ENCODE assay signal across 8 cellular contexts in the genomic region with DNA sequence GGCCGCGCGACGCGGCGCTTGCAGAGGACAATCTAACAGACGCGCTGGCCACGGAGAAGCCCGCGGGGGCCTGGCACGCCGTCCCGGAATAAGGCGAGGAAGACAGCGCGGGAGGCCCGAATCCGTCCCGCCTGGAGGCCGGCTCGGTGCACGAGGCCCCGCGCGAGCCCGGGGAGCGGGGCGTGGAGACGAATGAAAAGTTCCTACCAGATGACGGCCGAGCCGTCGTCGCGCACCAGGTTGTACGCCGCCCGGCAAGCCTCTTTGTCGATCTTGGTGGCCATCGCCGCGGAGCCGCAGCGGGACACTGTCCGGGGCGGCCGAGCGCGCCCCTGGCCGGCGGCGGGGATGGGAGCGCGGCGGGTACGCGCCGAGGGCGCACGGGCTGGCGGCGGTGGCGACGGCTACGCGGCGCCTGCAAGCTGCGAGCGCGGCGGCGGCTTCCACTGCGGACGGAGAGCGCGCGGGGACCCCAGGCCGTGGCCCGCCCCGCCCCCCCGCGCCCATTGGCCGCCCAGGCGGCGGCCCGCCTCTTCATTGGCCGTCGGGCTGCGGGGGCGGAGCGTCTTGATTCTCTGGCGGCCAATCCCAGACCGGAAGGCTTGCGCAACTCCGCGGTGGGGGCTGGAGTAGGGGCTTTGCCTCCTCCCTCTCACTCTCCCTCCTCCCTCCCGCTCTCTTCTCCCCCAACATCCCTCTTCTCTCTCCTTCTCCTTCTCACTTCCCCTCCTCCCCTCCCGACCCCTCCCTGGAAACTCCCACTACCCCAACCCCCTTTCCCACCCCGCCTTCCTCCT. TPM values are rescaled to one million over a fixed set of nuclear protein-coding genes. Genes with fewer than 3 reads are reported as not detected.
DNase-seq lines count a peak whose midpoint lies in the region; ATAC-seq and TF ChIP-seq lines count a peak whose summit lies in the region.

A gene with protein sequence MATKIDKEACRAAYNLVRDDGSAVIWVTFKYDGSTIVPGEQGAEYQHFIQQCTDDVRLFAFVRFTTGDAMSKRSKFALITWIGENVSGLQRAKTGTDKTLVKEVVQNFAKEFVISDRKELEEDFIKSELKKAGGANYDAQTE (minus strand): TSS at position 448 of the 797 bp plus-strand sequence. CDS start 164 bp downstream, at position 284.

- intact Hi-C loops in spleen (cut with DNase I; ENCODE audit: low total_unique reads): loop anchor here (10.0 kb wide), 1 partner anchor 63 kb away; no protein-coding TSS in a partner anchor

- peaks cover 2% of the 10 kb centered on the region; the same call in 1 of the 2 replicates for H3K36me3 Mint-ChIP-seq in WTC11

- peaks cover 11% of the 10 kb centered on the region for H3K27me3 Mint-ChIP-seq in WTC11 (ENCODE audit: low read depth)

- H3K9me3 Mint-ChIP-seq in WTC11: no peaks in the 10 kb centered on the region

- no peaks in the 10 kb centered on the region for H3K9me3 ChIP-seq in spleen

- H3K4me1 Mint-ChIP-seq in WTC11: peaks cover 46% of the 10 kb centered on the region

- peak; percentile 90 for DNase-seq in AG04449 (ENCODE audit: low read depth, low spot score)
- DNase-seq in NCI-H226: peak; percentile 97
- peak; percentile 95 for DNase-seq in WTC11 (ENCODE audit: low spot score)
- peak; percentile 98 for DNase-seq in cardiac fibroblast (ENCODE audit: low read depth in 2 of 2)
- peak; percentile 91 for DNase-seq in inferior parietal cortex (ENCODE audit: extremely low spot score)
- peak; percentile 98 for DNase-seq in spleen

- CTCF ChIA-PET in AG04449 (lab: Yijun Ruan, JAX) (interaction anchor here (2.0 to 18.6 kb wide), 5 partner anchors 12 to 110 kb away, joined by 5 to 446 read pairs (median 12); a partner anchor contains a TSS), WTC11 (lab: Charles Lee) (interaction anchor here (1.0 to 3.1 kb wide), 7 partner anchors 45 to 120 kb away, joined by 4 to 20 read pairs (median 5); no protein-coding TSS in a partner anchor)

- peak within 1 kb of the TSS; percentile 87 to 95 (median 91) for H3K27ac ChIP-seq in spleen

- peak; percentile 83 for ATAC-seq in GM18907 (IDR thresholded peaks at IDR 0.05; ENCODE audit: unreplicated experiment)
- ATAC-seq in HG03159 (IDR thresholded peaks at IDR 0.05; ENCODE audit: unreplicated experiment): peak; percentile 75
- ATAC-seq in WTC11: peak; percentile 67

- TF ChIP-seq CTCF in AG04449 (IDR thresholded peaks at IDR 0.05; ENCODE audit: insufficient read depth, low read length, missing control alignments) (no peak), WTC11 (IDR thresholded peaks at IDR 0.05) (no peak), cardiac fibroblast (IDR thresholded peaks at IDR 0.05; ENCODE audit: low read depth, low read length) (no peak), spleen (IDR thresholded peaks at IDR 0.05 in 8 of 11, conservative IDR thresholded peaks at IDR 0.05 in 3 of 11) (no peak)

- 0 to 2% (median 1%) methylated on average over 15 to 99 of the region's 100 CpGs for WGBS in spleen, 5 donors

- H3K4me3 ChIP-seq in AG04449 (ENCODE audit: low read depth, low read length) (peak within 1 kb of the TSS; percentile 65), cardiac fibroblast (replicated peaks in 1 of 2; ENCODE audit: low read depth in 2 of 2, low read length in 2 of 2) (peak within 1 kb of the TSS; percentile 68 to 83), spleen (peak within 1 kb of the TSS; percentile 74 to 100 (median 96))

- H3K4me1 ChIP-seq in spleen: peaks cover 25 to 93% (median 59%) of the 10 kb centered on the region in 6 donors

- peak within 1 kb of the TSS; percentile 96 for H3K4me3 Mint-ChIP-seq in WTC11

- TF ChIP-seq POLR2A in spleen (IDR thresholded peaks at IDR 0.05): peak in 2 of 3 donors; percentile 79 to 82

- POLR2A ChIA-PET in AG04449 (lab: Yijun Ruan, JAX): interaction anchor here (0.6 to 6.2 kb wide), 12 partner anchors 13 to 113 kb away, joined by 3 to 61 read pairs (median 4); a partner anchor contains a TSS
- POLR2A ChIA-PET in WTC11 (lab: Charles Lee): interaction anchor here (0.9 to 1.6 kb wide), 5 partner anchors 20 to 98 kb away, joined by 3 to 8 read pairs (median 3); no protein-coding TSS in a partner anchor

- no peaks in the 10 kb centered on the region for H3K27me3 ChIP-seq in spleen (replicated peaks in 1 of 7)

- peaks cover 0 to 36% (median 5%) of the 10 kb centered on the region in 6 donors for H3K36me3 ChIP-seq in spleen

- peak within 1 kb of the TSS; percentile 77 for H3K27ac Mint-ChIP-seq in WTC11

TF ChIP-seq in WTC11, 78 proteins besides CTCF, POLR2A, EP300 and RAD21 (continues in another document):
- TF ChIP-seq NR2C2 (CRISPR knock-in tag; IDR thresholded peaks at IDR 0.05) (no peak), TEAD4 (CRISPR knock-in tag; IDR thresholded peaks at IDR 0.05) (no peak), ZNF671 (CRISPR knock-in tag; IDR thresholded peaks at IDR 0.05) (no peak), CBFB (CRISPR knock-in tag; IDR thresholded peaks at IDR 0.05; ENCODE audit: low read depth) (no peak), MYBL2 (CRISPR knock-in tag; IDR thresholded peaks at IDR 0.05) (no peak), ETV6 (CRISPR knock-in tag; IDR thresholded peaks at IDR 0.05) (no peak), SMAD3 (CRISPR knock-in tag; IDR thresholded peaks at IDR 0.05; ENCODE audit: borderline replicate concordance) (no peak), KAT7 (CRISPR knock-in tag; IDR thresholded peaks at IDR 0.05; ENCODE audit: borderline replicate concordance) (peak; percentile 93; the same call in 1 of the 2 replicates), FOXK1 (CRISPR knock-in tag; IDR thresholded peaks at IDR 0.05) (no peak), ZNF423 (CRISPR knock-in tag; IDR thresholded peaks at IDR 0.05) (peak; percentile 42; the same call in 1 of the 2 replicates), ZNF232 (CRISPR knock-in tag; IDR thresholded peaks at IDR 0.05) (no peak)
- TF ChIP-seq, protein P1, sequence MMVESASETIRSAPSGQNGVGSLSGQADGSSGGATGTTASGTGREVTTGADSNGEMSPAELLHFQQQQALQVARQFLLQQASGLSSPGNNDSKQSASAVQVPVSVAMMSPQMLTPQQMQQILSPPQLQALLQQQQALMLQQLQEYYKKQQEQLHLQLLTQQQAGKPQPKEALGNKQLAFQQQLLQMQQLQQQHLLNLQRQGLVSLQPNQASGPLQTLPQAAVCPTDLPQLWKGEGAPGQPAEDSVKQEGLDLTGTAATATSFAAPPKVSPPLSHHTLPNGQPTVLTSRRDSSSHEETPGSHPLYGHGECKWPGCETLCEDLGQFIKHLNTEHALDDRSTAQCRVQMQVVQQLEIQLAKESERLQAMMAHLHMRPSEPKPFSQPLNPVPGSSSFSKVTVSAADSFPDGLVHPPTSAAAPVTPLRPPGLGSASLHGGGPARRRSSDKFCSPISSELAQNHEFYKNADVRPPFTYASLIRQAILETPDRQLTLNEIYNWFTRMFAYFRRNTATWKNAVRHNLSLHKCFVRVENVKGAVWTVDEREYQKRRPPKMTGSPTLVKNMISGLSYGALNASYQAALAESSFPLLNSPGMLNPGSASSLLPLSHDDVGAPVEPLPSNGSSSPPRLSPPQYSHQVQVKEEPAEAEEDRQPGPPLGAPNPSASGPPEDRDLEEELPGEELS (CRISPR knock-in tag; IDR thresholded peaks at IDR 0.05): no peak
- TF ChIP-seq, protein P2, sequence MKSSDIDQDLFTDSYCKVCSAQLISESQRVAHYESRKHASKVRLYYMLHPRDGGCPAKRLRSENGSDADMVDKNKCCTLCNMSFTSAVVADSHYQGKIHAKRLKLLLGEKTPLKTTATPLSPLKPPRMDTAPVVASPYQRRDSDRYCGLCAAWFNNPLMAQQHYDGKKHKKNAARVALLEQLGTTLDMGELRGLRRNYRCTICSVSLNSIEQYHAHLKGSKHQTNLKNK (CRISPR knock-in tag; IDR thresholded peaks at IDR 0.05): no peak
- TF ChIP-seq, protein P3, sequence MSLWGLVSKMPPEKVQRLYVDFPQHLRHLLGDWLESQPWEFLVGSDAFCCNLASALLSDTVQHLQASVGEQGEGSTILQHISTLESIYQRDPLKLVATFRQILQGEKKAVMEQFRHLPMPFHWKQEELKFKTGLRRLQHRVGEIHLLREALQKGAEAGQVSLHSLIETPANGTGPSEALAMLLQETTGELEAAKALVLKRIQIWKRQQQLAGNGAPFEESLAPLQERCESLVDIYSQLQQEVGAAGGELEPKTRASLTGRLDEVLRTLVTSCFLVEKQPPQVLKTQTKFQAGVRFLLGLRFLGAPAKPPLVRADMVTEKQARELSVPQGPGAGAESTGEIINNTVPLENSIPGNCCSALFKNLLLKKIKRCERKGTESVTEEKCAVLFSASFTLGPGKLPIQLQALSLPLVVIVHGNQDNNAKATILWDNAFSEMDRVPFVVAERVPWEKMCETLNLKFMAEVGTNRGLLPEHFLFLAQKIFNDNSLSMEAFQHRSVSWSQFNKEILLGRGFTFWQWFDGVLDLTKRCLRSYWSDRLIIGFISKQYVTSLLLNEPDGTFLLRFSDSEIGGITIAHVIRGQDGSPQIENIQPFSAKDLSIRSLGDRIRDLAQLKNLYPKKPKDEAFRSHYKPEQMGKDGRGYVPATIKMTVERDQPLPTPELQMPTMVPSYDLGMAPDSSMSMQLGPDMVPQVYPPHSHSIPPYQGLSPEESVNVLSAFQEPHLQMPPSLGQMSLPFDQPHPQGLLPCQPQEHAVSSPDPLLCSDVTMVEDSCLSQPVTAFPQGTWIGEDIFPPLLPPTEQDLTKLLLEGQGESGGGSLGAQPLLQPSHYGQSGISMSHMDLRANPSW (CRISPR knock-in tag; conservative IDR thresholded peaks at IDR 0.05; ENCODE audit: low read depth): no peak
- TF ChIP-seq, protein P4, sequence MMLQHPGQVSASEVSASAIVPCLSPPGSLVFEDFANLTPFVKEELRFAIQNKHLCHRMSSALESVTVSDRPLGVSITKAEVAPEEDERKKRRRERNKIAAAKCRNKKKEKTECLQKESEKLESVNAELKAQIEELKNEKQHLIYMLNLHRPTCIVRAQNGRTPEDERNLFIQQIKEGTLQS (CRISPR knock-in tag; conservative IDR thresholded peaks at IDR 0.05): no peak
- TF ChIP-seq, protein P5, sequence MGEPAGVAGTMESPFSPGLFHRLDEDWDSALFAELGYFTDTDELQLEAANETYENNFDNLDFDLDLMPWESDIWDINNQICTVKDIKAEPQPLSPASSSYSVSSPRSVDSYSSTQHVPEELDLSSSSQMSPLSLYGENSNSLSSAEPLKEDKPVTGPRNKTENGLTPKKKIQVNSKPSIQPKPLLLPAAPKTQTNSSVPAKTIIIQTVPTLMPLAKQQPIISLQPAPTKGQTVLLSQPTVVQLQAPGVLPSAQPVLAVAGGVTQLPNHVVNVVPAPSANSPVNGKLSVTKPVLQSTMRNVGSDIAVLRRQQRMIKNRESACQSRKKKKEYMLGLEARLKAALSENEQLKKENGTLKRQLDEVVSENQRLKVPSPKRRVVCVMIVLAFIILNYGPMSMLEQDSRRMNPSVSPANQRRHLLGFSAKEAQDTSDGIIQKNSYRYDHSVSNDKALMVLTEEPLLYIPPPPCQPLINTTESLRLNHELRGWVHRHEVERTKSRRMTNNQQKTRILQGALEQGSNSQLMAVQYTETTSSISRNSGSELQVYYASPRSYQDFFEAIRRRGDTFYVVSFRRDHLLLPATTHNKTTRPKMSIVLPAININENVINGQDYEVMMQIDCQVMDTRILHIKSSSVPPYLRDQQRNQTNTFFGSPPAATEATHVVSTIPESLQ (CRISPR knock-in tag; IDR thresholded peaks at IDR 0.05): no peak

RNA-seq across cellular contexts. Expression of the gene that starts here (rescaled TPM):
- 102 to 122 TPM (median 122 TPM) in 3 replicates for total RNA-seq in WTC11 (2021)
- total RNA-seq in spleen: 100 to 1,000 TPM; 284 to 655 (median 457) TPM
- polyA plus RNA-seq in spleen: 100 to 1,000 TPM; 298 to 449 (median 303) TPM

Comparison
In these comparisons a context has a peak if more than half of its experiments do, and no peak if none do; other contexts are left out.
1. Peak in every context shown above with its lines: DNase-seq, ATAC-seq, H3K4me3 ChIP-seq and H3K27ac ChIP-seq.